ENCODE assay signal across 1 cellular context in the genomic region with DNA sequence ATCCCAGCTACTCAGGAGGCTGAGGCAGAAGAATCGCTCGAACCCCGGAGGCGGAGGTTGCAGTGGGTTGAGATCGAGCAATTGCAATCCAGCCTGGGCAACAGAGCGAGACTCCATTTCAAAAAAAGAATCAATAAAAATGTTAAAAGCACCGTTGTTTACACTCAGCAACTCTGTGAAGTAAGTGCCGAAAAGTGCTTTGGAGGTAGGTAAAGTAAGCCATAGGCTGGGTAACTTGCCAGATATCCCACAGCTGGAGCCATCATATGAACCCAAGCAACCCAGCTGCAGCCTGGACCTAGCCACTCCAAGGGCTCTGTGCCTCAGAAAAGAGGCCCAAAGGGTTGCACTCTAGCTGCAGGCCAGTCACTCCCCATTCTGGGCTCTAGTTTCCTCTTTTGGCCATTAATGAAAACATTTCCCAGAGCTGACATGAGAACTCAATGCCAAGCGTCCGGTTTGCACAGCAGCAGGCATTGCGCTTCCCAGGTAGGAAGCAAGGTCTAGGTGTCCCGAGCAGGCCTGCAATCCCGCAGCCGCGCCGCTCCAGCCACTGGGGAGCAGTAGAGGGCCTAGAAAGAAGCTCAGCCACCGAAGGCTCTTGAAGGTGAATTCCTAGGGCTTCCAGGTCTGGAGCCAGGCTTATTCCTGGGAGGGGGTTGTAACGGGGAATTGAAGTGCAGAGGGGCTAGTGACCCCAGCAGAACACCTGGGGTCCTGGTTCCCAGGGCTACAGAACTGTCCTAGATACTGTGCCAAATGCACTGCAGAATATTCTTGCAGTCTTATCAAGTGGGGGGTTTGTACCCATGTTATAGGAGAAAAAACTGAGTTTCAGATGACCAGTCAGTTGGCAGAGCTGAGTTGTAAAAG.
TF ChIP-seq lines count a peak whose summit lies in the region.

No MANE protein-coding gene starts in this region.

TF ChIP-seq in WTC11, 78 proteins besides CTCF, POLR2A, EP300 and RAD21 (continued from another document):
- TF ChIP-seq, protein P1, sequence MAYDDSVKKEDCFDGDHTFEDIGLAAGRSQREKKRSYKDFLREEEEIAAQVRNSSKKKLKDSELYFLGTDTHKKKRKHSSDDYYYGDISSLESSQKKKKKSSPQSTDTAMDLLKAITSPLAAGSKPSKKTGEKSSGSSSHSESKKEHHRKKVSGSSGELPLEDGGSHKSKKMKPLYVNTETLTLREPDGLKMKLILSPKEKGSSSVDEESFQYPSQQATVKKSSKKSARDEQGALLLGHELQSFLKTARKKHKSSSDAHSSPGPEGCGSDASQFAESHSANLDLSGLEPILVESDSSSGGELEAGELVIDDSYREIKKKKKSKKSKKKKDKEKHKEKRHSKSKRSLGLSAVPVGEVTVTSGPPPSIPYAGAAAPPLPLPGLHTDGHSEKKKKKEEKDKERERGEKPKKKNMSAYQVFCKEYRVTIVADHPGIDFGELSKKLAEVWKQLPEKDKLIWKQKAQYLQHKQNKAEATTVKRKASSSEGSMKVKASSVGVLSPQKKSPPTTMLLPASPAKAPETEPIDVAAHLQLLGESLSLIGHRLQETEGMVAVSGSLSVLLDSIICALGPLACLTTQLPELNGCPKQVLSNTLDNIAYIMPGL (CRISPR knock-in tag; IDR thresholded peaks at IDR 0.05): no peak
- no peak for TF ChIP-seq ZNF423 (CRISPR knock-in tag; IDR thresholded peaks at IDR 0.05)
- TF ChIP-seq GTF2I (CRISPR knock-in tag; conservative IDR thresholded peaks at IDR 0.05): no peak
- no peak for TF ChIP-seq SMAD4 (CRISPR knock-in tag; IDR thresholded peaks at IDR 0.05)
- TF ChIP-seq, protein P2, sequence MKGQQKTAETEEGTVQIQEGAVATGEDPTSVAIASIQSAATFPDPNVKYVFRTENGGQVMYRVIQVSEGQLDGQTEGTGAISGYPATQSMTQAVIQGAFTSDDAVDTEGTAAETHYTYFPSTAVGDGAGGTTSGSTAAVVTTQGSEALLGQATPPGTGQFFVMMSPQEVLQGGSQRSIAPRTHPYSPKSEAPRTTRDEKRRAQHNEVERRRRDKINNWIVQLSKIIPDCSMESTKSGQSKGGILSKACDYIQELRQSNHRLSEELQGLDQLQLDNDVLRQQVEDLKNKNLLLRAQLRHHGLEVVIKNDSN (CRISPR knock-in tag; IDR thresholded peaks at IDR 0.05): 0 out of 2 replicates have a peak, but pooled peaks have one; percentile 11
- no peak for TF ChIP-seq ZNF219 (CRISPR knock-in tag; IDR thresholded peaks at IDR 0.05; ENCODE audit: borderline replicate concordance)
- TF ChIP-seq NR3C1 (CRISPR knock-in tag; conservative IDR thresholded peaks at IDR 0.05; ENCODE audit: low read depth): no peak
- no peak for TF ChIP-seq CBFB (CRISPR knock-in tag; IDR thresholded peaks at IDR 0.05; ENCODE audit: low read depth)
- TF ChIP-seq FOXP1 (CRISPR knock-in tag; IDR thresholded peaks at IDR 0.05; ENCODE audit: borderline replicate concordance): no peak; the same call in 1 of the 2 replicates
- TF ChIP-seq, protein P3, sequence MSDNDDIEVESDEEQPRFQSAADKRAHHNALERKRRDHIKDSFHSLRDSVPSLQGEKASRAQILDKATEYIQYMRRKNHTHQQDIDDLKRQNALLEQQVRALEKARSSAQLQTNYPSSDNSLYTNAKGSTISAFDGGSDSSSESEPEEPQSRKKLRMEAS (CRISPR knock-in tag; IDR thresholded peaks at IDR 0.05): 0 out of 2 replicates have a peak, but pooled peaks have one; percentile 42
- TF ChIP-seq ZNF121 (CRISPR knock-in tag; IDR thresholded peaks at IDR 0.05): peak; percentile 10; the same call in 1 of the 2 replicates
- peak; percentile 90 for TF ChIP-seq NFATC4 (CRISPR knock-in tag; IDR thresholded peaks at IDR 0.05)
- no peak for TF ChIP-seq TEAD4 (CRISPR knock-in tag; IDR thresholded peaks at IDR 0.05)
- peak; percentile 56; the same call in 1 of the 2 replicates for TF ChIP-seq TEAD1 (CRISPR knock-in tag; IDR thresholded peaks at IDR 0.05)
- 0 out of 2 replicates have a peak, but pooled peaks have one; percentile 10 for TF ChIP-seq ATF1 (CRISPR knock-in tag; IDR thresholded peaks at IDR 0.05)
- TF ChIP-seq, protein P4, sequence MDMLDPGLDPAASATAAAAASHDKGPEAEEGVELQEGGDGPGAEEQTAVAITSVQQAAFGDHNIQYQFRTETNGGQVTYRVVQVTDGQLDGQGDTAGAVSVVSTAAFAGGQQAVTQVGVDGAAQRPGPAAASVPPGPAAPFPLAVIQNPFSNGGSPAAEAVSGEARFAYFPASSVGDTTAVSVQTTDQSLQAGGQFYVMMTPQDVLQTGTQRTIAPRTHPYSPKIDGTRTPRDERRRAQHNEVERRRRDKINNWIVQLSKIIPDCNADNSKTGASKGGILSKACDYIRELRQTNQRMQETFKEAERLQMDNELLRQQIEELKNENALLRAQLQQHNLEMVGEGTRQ (CRISPR knock-in tag; IDR thresholded peaks at IDR 0.05): no peak
- TF ChIP-seq, protein P5, sequence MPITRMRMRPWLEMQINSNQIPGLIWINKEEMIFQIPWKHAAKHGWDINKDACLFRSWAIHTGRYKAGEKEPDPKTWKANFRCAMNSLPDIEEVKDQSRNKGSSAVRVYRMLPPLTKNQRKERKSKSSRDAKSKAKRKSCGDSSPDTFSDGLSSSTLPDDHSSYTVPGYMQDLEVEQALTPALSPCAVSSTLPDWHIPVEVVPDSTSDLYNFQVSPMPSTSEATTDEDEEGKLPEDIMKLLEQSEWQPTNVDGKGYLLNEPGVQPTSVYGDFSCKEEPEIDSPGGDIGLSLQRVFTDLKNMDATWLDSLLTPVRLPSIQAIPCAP (CRISPR knock-in tag; IDR thresholded peaks at IDR 0.05): no peak
- 0 out of 2 replicates have a peak, but pooled peaks have one; percentile 53 for TF ChIP-seq KAT7 (CRISPR knock-in tag; IDR thresholded peaks at IDR 0.05; ENCODE audit: borderline replicate concordance)
- TF ChIP-seq, protein P6, sequence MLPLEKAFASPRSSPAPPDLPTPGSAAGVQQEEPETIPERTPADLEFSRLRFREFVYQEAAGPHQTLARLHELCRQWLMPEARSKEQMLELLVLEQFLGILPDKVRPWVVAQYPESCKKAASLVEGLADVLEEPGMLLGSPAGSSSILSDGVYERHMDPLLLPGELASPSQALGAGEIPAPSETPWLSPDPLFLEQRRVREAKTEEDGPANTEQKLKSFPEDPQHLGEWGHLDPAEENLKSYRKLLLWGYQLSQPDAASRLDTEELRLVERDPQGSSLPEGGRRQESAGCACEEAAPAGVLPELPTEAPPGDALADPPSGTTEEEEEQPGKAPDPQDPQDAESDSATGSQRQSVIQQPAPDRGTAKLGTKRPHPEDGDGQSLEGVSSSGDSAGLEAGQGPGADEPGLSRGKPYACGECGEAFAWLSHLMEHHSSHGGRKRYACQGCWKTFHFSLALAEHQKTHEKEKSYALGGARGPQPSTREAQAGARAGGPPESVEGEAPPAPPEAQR (CRISPR knock-in tag; IDR thresholded peaks at IDR 0.05): no peak
- TF ChIP-seq, protein P7, sequence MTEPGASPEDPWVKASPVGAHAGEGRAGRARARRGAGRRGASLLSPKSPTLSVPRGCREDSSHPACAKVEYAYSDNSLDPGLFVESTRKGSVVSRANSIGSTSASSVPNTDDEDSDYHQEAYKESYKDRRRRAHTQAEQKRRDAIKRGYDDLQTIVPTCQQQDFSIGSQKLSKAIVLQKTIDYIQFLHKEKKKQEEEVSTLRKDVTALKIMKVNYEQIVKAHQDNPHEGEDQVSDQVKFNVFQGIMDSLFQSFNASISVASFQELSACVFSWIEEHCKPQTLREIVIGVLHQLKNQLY (CRISPR knock-in tag; IDR thresholded peaks at IDR 0.05): no peak
- TF ChIP-seq, protein P8, sequence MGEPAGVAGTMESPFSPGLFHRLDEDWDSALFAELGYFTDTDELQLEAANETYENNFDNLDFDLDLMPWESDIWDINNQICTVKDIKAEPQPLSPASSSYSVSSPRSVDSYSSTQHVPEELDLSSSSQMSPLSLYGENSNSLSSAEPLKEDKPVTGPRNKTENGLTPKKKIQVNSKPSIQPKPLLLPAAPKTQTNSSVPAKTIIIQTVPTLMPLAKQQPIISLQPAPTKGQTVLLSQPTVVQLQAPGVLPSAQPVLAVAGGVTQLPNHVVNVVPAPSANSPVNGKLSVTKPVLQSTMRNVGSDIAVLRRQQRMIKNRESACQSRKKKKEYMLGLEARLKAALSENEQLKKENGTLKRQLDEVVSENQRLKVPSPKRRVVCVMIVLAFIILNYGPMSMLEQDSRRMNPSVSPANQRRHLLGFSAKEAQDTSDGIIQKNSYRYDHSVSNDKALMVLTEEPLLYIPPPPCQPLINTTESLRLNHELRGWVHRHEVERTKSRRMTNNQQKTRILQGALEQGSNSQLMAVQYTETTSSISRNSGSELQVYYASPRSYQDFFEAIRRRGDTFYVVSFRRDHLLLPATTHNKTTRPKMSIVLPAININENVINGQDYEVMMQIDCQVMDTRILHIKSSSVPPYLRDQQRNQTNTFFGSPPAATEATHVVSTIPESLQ (CRISPR knock-in tag; IDR thresholded peaks at IDR 0.05): no peak
- TF ChIP-seq SOX15 (CRISPR knock-in tag; IDR thresholded peaks at IDR 0.05): no peak
- TF ChIP-seq ZNF317 (CRISPR knock-in tag; IDR thresholded peaks at IDR 0.05; ENCODE audit: borderline replicate concordance, low read depth): no peak
- no peak for TF ChIP-seq ZNF396 (CRISPR knock-in tag; IDR thresholded peaks at IDR 0.05; ENCODE audit: borderline replicate concordance)
- TF ChIP-seq, protein P9, sequence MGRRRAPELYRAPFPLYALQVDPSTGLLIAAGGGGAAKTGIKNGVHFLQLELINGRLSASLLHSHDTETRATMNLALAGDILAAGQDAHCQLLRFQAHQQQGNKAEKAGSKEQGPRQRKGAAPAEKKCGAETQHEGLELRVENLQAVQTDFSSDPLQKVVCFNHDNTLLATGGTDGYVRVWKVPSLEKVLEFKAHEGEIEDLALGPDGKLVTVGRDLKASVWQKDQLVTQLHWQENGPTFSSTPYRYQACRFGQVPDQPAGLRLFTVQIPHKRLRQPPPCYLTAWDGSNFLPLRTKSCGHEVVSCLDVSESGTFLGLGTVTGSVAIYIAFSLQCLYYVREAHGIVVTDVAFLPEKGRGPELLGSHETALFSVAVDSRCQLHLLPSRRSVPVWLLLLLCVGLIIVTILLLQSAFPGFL (CRISPR knock-in tag; IDR thresholded peaks at IDR 0.05; ENCODE audit: borderline replicate concordance): no peak
- no peak for TF ChIP-seq JUN (CRISPR knock-in tag; IDR thresholded peaks at IDR 0.05)
- TF ChIP-seq, protein P10, sequence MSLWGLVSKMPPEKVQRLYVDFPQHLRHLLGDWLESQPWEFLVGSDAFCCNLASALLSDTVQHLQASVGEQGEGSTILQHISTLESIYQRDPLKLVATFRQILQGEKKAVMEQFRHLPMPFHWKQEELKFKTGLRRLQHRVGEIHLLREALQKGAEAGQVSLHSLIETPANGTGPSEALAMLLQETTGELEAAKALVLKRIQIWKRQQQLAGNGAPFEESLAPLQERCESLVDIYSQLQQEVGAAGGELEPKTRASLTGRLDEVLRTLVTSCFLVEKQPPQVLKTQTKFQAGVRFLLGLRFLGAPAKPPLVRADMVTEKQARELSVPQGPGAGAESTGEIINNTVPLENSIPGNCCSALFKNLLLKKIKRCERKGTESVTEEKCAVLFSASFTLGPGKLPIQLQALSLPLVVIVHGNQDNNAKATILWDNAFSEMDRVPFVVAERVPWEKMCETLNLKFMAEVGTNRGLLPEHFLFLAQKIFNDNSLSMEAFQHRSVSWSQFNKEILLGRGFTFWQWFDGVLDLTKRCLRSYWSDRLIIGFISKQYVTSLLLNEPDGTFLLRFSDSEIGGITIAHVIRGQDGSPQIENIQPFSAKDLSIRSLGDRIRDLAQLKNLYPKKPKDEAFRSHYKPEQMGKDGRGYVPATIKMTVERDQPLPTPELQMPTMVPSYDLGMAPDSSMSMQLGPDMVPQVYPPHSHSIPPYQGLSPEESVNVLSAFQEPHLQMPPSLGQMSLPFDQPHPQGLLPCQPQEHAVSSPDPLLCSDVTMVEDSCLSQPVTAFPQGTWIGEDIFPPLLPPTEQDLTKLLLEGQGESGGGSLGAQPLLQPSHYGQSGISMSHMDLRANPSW (CRISPR knock-in tag; conservative IDR thresholded peaks at IDR 0.05; ENCODE audit: low read depth): no peak
- TF ChIP-seq ZNF416 (CRISPR knock-in tag; IDR thresholded peaks at IDR 0.05): peak; percentile 39
- TF ChIP-seq NFYB (CRISPR knock-in tag; conservative IDR thresholded peaks at IDR 0.05; ENCODE audit: low read depth): no peak
- 0 out of 2 replicates have a peak, but pooled peaks have one; percentile 35 for TF ChIP-seq SMAD3 (CRISPR knock-in tag; IDR thresholded peaks at IDR 0.05; ENCODE audit: borderline replicate concordance)
- TF ChIP-seq, protein P11, sequence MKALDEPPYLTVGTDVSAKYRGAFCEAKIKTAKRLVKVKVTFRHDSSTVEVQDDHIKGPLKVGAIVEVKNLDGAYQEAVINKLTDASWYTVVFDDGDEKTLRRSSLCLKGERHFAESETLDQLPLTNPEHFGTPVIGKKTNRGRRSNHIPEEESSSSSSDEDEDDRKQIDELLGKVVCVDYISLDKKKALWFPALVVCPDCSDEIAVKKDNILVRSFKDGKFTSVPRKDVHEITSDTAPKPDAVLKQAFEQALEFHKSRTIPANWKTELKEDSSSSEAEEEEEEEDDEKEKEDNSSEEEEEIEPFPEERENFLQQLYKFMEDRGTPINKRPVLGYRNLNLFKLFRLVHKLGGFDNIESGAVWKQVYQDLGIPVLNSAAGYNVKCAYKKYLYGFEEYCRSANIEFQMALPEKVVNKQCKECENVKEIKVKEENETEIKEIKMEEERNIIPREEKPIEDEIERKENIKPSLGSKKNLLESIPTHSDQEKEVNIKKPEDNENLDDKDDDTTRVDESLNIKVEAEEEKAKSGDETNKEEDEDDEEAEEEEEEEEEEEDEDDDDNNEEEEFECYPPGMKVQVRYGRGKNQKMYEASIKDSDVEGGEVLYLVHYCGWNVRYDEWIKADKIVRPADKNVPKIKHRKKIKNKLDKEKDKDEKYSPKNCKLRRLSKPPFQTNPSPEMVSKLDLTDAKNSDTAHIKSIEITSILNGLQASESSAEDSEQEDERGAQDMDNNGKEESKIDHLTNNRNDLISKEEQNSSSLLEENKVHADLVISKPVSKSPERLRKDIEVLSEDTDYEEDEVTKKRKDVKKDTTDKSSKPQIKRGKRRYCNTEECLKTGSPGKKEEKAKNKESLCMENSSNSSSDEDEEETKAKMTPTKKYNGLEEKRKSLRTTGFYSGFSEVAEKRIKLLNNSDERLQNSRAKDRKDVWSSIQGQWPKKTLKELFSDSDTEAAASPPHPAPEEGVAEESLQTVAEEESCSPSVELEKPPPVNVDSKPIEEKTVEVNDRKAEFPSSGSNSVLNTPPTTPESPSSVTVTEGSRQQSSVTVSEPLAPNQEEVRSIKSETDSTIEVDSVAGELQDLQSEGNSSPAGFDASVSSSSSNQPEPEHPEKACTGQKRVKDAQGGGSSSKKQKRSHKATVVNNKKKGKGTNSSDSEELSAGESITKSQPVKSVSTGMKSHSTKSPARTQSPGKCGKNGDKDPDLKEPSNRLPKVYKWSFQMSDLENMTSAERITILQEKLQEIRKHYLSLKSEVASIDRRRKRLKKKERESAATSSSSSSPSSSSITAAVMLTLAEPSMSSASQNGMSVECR (CRISPR knock-in tag; IDR thresholded peaks at IDR 0.05; ENCODE audit: borderline replicate concordance): no peak
